1 cellular context compared by ENCODE assay signal in genomic region chr21:41833138-41834115, GRCh38.
TF ChIP-seq lines count a peak whose summit lies in the region.

No MANE protein-coding gene starts in this region.

TF ChIP-seq in GM23338, 12 proteins besides CTCF, POLR2A, EP300 and RAD21 (continued from another document):
- TF ChIP-seq, protein P1, sequence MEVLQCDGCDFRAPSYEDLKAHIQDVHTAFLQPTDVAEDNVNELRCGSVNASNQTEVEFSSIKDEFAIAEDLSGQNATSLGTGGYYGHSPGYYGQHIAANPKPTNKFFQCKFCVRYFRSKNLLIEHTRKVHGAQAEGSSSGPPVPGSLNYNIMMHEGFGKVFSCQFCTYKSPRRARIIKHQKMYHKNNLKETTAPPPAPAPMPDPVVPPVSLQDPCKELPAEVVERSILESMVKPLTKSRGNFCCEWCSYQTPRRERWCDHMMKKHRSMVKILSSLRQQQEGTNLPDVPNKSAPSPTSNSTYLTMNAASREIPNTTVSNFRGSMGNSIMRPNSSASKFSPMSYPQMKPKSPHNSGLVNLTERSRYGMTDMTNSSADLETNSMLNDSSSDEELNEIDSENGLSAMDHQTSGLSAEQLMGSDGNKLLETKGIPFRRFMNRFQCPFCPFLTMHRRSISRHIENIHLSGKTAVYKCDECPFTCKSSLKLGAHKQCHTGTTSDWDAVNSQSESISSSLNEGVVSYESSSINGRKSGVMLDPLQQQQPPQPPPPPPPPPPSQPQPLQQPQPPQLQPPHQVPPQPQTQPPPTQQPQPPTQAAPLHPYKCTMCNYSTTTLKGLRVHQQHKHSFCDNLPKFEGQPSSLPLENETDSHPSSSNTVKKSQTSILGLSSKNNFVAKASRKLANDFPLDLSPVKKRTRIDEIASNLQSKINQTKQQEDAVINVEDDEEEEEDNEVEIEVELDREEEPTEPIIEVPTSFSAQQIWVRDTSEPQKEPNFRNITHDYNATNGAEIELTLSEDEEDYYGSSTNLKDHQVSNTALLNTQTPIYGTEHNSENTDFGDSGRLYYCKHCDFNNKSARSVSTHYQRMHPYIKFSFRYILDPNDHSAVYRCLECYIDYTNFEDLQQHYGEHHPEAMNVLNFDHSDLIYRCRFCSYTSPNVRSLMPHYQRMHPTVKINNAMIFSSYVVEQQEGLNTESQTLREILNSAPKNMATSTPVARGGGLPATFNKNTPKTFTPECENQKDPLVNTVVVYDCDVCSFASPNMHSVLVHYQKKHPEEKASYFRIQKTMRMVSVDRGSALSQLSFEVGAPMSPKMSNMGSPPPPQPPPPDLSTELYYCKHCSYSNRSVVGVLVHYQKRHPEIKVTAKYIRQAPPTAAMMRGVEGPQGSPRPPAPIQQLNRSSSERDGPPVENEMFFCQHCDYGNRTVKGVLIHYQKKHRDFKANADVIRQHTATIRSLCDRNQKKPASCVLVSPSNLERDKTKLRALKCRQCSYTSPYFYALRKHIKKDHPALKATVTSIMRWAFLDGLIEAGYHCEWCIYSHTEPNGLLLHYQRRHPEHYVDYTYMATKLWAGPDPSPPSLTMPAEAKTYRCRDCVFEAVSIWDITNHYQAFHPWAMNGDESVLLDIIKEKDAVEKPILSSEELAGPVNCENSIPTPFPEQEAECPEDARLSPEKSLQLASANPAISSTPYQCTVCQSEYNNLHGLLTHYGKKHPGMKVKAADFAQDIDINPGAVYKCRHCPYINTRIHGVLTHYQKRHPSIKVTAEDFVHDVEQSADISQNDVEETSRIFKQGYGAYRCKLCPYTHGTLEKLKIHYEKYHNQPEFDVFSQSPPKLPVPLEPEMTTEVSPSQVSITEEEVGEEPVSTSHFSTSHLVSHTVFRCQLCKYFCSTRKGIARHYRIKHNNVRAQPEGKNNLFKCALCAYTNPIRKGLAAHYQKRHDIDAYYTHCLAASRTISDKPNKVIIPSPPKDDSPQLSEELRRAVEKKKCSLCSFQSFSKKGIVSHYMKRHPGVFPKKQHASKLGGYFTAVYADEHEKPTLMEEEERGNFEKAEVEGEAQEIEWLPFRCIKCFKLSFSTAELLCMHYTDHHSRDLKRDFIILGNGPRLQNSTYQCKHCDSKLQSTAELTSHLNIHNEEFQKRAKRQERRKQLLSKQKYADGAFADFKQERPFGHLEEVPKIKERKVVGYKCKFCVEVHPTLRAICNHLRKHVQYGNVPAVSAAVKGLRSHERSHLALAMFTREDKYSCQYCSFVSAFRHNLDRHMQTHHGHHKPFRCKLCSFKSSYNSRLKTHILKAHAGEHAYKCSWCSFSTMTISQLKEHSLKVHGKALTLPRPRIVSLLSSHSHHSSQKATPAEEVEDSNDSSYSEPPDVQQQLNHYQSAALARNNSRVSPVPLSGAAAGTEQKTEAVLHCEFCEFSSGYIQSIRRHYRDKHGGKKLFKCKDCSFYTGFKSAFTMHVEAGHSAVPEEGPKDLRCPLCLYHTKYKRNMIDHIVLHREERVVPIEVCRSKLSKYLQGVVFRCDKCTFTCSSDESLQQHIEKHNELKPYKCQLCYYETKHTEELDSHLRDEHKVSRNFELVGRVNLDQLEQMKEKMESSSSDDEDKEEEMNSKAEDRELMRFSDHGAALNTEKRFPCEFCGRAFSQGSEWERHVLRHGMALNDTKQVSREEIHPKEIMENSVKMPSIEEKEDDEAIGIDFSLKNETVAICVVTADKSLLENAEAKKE (CRISPR knock-in tag; IDR thresholded peaks at IDR 0.05) = no peak
